24 cellular contexts compared by ENCODE assay signal in the genomic region with DNA sequence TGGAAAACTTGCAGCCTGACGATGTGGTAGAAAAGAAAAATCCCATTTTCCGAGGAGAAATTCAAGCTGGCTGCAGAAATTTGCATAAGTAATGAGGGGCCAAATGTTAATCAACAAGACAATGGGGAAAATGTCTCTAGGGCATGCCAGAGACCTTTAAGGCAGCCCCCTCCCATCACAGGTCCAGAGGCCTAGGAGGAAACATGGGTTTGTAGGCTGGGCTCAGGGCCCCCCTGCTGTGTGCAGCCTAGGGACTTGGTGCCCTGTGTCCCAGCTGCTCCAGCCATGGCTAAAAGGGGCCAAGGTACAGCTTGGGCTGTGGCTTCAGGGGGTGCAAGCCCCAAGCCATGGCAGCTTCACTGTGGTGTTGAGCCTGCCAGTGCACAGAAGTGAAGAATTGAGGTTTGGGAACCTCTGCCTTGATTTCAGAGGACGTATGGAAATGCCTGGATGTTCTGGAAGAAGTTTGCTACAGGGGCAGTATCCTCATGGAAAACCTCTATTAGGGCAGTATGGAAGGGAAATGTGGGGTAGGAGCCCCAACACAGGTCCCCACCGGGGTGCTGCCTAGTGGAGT.
DNase-seq lines count a peak whose midpoint lies in the region; ATAC-seq and TF ChIP-seq lines count a peak whose summit lies in the region.
"Had no signal": no experiment of that assay in that cellular context is flagged by ENCODE, and none has a peak within 500 bp of the region (broad histone marks: within the 10 kb centered on the region; RNA-seq: fewer than 3 reads in every experiment).

No MANE protein-coding gene starts in this region.

- no peak overlapping the region for H2AFZ ChIP-seq in OCI-LY1 (ENCODE audit: low read length)
- H2AFZ ChIP-seq: GM23248 had no signal

- no peaks in the 10 kb centered on the region for H3K4me1 Mint-ChIP-seq in stimulated activated effector memory CD8-positive, alpha-beta T cell treated with anti-CD3 and anti-CD28 coated beads, Interleukin-12 subunit alpha, Interleukin-12 subunit beta, amount 100 ng/mL, for 72 hours

- peaks cover 3% of the 10 kb centered on the region for H3K9me3 Mint-ChIP-seq in stimulated activated effector memory CD8-positive, alpha-beta T cell treated with anti-CD3 and anti-CD28 coated beads, Interleukin-12 subunit alpha, Interleukin-12 subunit beta, amount 100 ng/mL, for 72 hours
- H3K9me3 Mint-ChIP-seq: CD4-positive, alpha-beta T cell had no signal

- no peak overlapping the region for H4K5ac ChIP-seq in mesendoderm (ENCODE audit: low read length)

- H2BK5ac ChIP-seq in mesendoderm (ENCODE audit: low read length) = no peak overlapping the region

- no peaks in the 10 kb centered on the region for H3K79me1 ChIP-seq in mesendoderm (ENCODE audit: low read length)

- no peaks in the 10 kb centered on the region for H3K36me3 Mint-ChIP-seq in stimulated activated effector memory CD8-positive, alpha-beta T cell treated with anti-CD3 and anti-CD28 coated beads, Interleukin-12 subunit alpha, Interleukin-12 subunit beta, amount 100 ng/mL, for 72 hours
- H3K36me3 Mint-ChIP-seq: IgD-negative memory B cell had no signal

- no CpG with 5 or more reads among the region's 4 CpGs for WGBS in iPS DF 6.9 (ENCODE audit: insufficient coverage, insufficient read length)
- WGBS in mesendoderm (ENCODE audit: extremely low coverage, insufficient coverage, low lambda C conversion rate) = no CpG with 5 or more reads among the region's 4 CpGs

- peak overlapping the region; percentile 36; the same call in 1 of the 2 replicates for H3K9ac ChIP-seq in OCI-LY1 (ENCODE audit: low read length)
- H3K9ac ChIP-seq in mesendoderm (ENCODE audit: low read length) = no peak overlapping the region
- H3K9ac ChIP-seq: BLaER1 treated with 17β-estradiol and CSF1 and Interleukin-3, amounts not matched to agents 10 nM and 100 nM; GM23248; KMS-11 had no signal

- H3K36me3 ChIP-seq in H7 (replicated peaks; ENCODE audit: control insufficient read depth, insufficient read depth, low read length) (no peaks in the 10 kb centered on the region), OCI-LY1 (ENCODE audit: insufficient read depth, low read length) (no peaks in the 10 kb centered on the region; the same call in 1 of the 2 replicates), iPS DF 6.9 (ENCODE audit: control insufficient read depth, insufficient read depth, low read length) (peaks cover 3% of the 10 kb centered on the region; the same call in 1 of the 2 replicates), mesendoderm (ENCODE audit: control insufficient read depth, insufficient read depth, low read length) (no peaks in the 10 kb centered on the region), Peyer's patch (no peaks in the 10 kb centered on the region)
- H3K36me3 ChIP-seq: BLaER1 treated with 17β-estradiol and CSF1 and Interleukin-3, amounts not matched to agents 10 nM and 100 nM had no signal

- H3K4me3 ChIP-seq in H7 (ENCODE audit: insufficient read depth, low read depth, low read length) (peak overlapping the region; percentile 16; the same call in 1 of the 2 replicates), OCI-LY1 (ENCODE audit: low read depth, low read length, poor library complexity, severe bottlenecking) (peak overlapping the region; percentile 41), iPS DF 6.9 (ENCODE audit: low read length) (peak overlapping the region; percentile 19; the same call in 1 of the 2 replicates), mesendoderm (ENCODE audit: low read length) (no peak overlapping the region), Peyer's patch (no peak overlapping the region)
- H3K4me3 ChIP-seq: BLaER1 treated with 17β-estradiol and CSF1 and Interleukin-3, amounts not matched to agents 10 nM and 100 nM; GM23248; SK-N-MC had no signal

- no peaks in the 10 kb centered on the region for H4K20me1 ChIP-seq in OCI-LY1 (ENCODE audit: insufficient read depth, low read length)
- H4K20me1 ChIP-seq: BLaER1 treated with 17β-estradiol and CSF1 and Interleukin-3, amounts not matched to agents 10 nM and 100 nM had no signal

- no peak overlapping the region for H3K56ac ChIP-seq in mesendoderm (ENCODE audit: low read length)

- no peaks in the 10 kb centered on the region for H3K79me2 ChIP-seq in OCI-LY1 (ENCODE audit: insufficient read depth, low read length)
- H3K79me2 ChIP-seq in mesendoderm (ENCODE audit: control insufficient read depth, insufficient read depth, low read length) = no peaks in the 10 kb centered on the region

- H3K4me1 ChIP-seq in OCI-LY1 (ENCODE audit: insufficient read depth, low read length, severe bottlenecking) (peaks cover 27% of the 10 kb centered on the region), iPS DF 6.9 (ENCODE audit: control insufficient read depth, insufficient read depth, low read length) (peaks cover 3% of the 10 kb centered on the region; the same call in 1 of the 2 replicates), mesendoderm (ENCODE audit: control insufficient read depth, low read depth, low read length) (peaks cover 3% of the 10 kb centered on the region), Peyer's patch (no peaks in the 10 kb centered on the region)

- no peaks in the 10 kb centered on the region; the same call in 1 of the 2 replicates for H3K27me3 ChIP-seq in H7 (ENCODE audit: control insufficient read depth, insufficient read depth, low read length)
- H3K27me3 ChIP-seq in OCI-LY1 (ENCODE audit: insufficient read depth, low read length) = no peaks in the 10 kb centered on the region
- H3K27me3 ChIP-seq in iPS DF 6.9 (ENCODE audit: control insufficient read depth, insufficient read depth, low read length) = no peaks in the 10 kb centered on the region
- H3K27me3 ChIP-seq in mesendoderm (ENCODE audit: insufficient read depth, low read length, poor library complexity) = no peaks in the 10 kb centered on the region
- no peaks in the 10 kb centered on the region for H3K27me3 ChIP-seq in Peyer's patch
- H3K27me3 ChIP-seq: BLaER1 treated with 17β-estradiol and CSF1 and Interleukin-3, amounts not matched to agents 10 nM and 100 nM had no signal

- ATAC-seq in stimulated activated effector memory CD8-positive, alpha-beta T cell treated with anti-CD3 and anti-CD28 coated beads, Interleukin-12 subunit alpha, Interleukin-12 subunit beta, amount 100 ng/mL, for 72 hours = no peak
- ATAC-seq: HCT116 had no signal

- no peaks in the 10 kb centered on the region for H3K9me2 ChIP-seq in OCI-LY1 (ENCODE audit: low read depth, low read length)

- H2BK120ac ChIP-seq in mesendoderm (ENCODE audit: low read depth, low read length) = no peak overlapping the region

- no peak overlapping the region for H4K8ac ChIP-seq in mesendoderm (ENCODE audit: low read depth, low read length)

- H3K4me3 Mint-ChIP-seq in stimulated activated effector memory CD8-positive, alpha-beta T cell treated with anti-CD3 and anti-CD28 coated beads, Interleukin-12 subunit alpha, Interleukin-12 subunit beta, amount 100 ng/mL, for 72 hours = no peak overlapping the region
- H3K4me3 Mint-ChIP-seq: CD4-positive, alpha-beta T cell; IgD-negative memory B cell had no signal

- H2AK5ac ChIP-seq in mesendoderm (ENCODE audit: low read length) = no peak overlapping the region

- no peak overlapping the region for H3K27ac Mint-ChIP-seq in stimulated activated effector memory CD8-positive, alpha-beta T cell treated with anti-CD3 and anti-CD28 coated beads, Interleukin-12 subunit alpha, Interleukin-12 subunit beta, amount 100 ng/mL, for 72 hours
- H3K27ac Mint-ChIP-seq: CD4-positive, alpha-beta T cell; IgD-negative memory B cell had no signal

- H3K4me2 ChIP-seq in OCI-LY1 (ENCODE audit: low read length) = peak overlapping the region; percentile 29; the same call in 1 of the 2 replicates
- H3K4me2 ChIP-seq in mesendoderm (ENCODE audit: low read length) = no peak overlapping the region
- H3K4me2 ChIP-seq: BLaER1 treated with 17β-estradiol and CSF1 and Interleukin-3, amounts not matched to agents 10 nM and 100 nM; KMS-11 had no signal

- H2BK15ac ChIP-seq in mesendoderm (replicated peaks; ENCODE audit: low read depth) = no peak overlapping the region

- H3K27ac ChIP-seq in OCI-LY1 (ENCODE audit: low read depth, low read length, poor library complexity, severe bottlenecking) (no peak overlapping the region), iPS DF 6.9 (ENCODE audit: low read length) (no peak overlapping the region), mesendoderm (ENCODE audit: low read depth, low read length) (no peak overlapping the region), Peyer's patch (no peak overlapping the region)
- H3K27ac ChIP-seq: BLaER1 treated with 17β-estradiol and CSF1 and Interleukin-3, amounts not matched to agents 10 nM and 100 nM; GM23248; KMS-11; SK-N-MC had no signal

- no peak overlapping the region for H3K23ac ChIP-seq in mesendoderm (ENCODE audit: low read length)

- no peak overlapping the region for H3K4ac ChIP-seq in mesendoderm (ENCODE audit: low read depth, low read length)

- H3K18ac ChIP-seq in mesendoderm (ENCODE audit: low read length) = no peak overlapping the region

- TF ChIP-seq CTCF in OCI-LY1 (IDR thresholded peaks at IDR 0.05; ENCODE audit: low read length) (no peak), Peyer's patch (IDR thresholded peaks at IDR 0.05) (no peak)

- DNase-seq in H7 (no peak), iPS DF 6.9 (ENCODE audit: low read depth, low spot score) (no peak), mesendoderm (peak; percentile 62), GF-D8 (lab: John Stamatoyannopoulos, UW) (no peak), Peyer's patch (no peak), NCI-H146 (lab: John Stamatoyannopoulos, UW) (no peak)
- no peak for DNase-seq in stimulated activated effector memory CD8-positive, alpha-beta T cell treated with anti-CD3 and anti-CD28 coated beads, Interleukin-12 subunit alpha, Interleukin-12 subunit beta, amount 100 ng/mL, for 72 hours (ENCODE audit: low spot score in 2 of 2)
- DNase-seq: AML-193; CD4-positive, alpha-beta T cell; GDM1; GM23248; MM.1S; NCI-H1694 treated with DMSO at 0.1 percent for 48 hours; NCI-H2081; NCI-H2227 treated with DMSO at 0.1 percent for 48 hours; NCI-H69; OCI-M1; SIG-M5 had no signal

- no peaks in the 10 kb centered on the region for H3F3A ChIP-seq in OCI-LY1 (ENCODE audit: insufficient read depth, low read length)

- H3K9me3 ChIP-seq in OCI-LY1 (ENCODE audit: low read length) = no peaks in the 10 kb centered on the region
- no peaks in the 10 kb centered on the region for H3K9me3 ChIP-seq in iPS DF 6.9 (ENCODE audit: control insufficient read depth, insufficient read depth, low read length)
- no peaks in the 10 kb centered on the region for H3K9me3 ChIP-seq in Peyer's patch
- H3K9me3 ChIP-seq: BLaER1 treated with 17β-estradiol and CSF1 and Interleukin-3, amounts not matched to agents 10 nM and 100 nM had no signal

- no peak for TF ChIP-seq POLR2A in Peyer's patch (IDR thresholded peaks at IDR 0.05)

Comparison
In these comparisons a context has a peak if more than half of its experiments do, and no peak if none do; other contexts are left out.
1. H3K4me3 ChIP-seq: peak in H7 (single experiment), OCI-LY1 (single experiment) and iPS DF 6.9 (single experiment); none in mesendoderm (single experiment) and Peyer's patch (0 of 4).